Comparison of ENCODE assay signal across 8 cellular contexts in the genomic region with DNA sequence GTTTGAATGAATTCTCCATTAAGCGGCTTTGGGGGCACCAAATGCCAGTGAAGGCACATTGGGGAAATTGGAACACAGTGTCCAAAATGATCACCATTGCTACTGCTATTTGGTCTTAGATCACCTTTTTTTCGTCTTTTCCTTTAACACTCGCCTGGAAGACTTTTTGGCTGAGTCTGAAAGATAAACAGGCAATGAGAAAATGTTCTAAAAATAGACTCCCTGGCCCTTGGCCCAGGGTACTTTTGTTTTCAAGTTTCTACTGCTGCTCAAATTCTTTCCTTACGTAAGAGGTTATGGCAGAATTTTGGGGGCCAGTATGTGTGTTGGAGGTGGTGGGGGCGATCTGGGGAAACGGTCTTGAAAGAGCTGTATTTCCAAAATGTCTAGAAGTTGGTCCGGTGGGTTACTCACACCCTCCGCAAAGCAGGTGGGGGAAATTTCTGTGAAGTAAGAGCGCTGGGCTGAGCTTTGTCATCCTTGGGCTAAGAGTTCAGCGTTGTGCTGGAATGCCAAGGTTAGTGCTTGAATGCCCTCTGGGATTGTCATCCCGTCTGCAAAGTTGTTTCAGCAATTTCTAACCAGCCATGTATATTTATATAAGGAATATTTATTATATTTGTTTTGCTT. TPM values are rescaled to one million over a fixed set of nuclear protein-coding genes. Genes with fewer than 3 reads are reported as not detected.
DNase-seq lines count a peak whose midpoint lies in the region; ATAC-seq and TF ChIP-seq lines count a peak whose summit lies in the region.

No MANE protein-coding gene starts in this region.

- H3K4me1 ChIP-seq in IMR-90 (ENCODE audit: control insufficient read depth, insufficient read depth, low read length) (peaks cover 20% of the 10 kb centered on the region), subcutaneous abdominal adipose tissue (ENCODE audit: control insufficient read depth in 5 of 5, insufficient read depth in 5 of 5, low read length in 5 of 5) (peaks cover 9 to 63% (median 42%) of the 10 kb centered on the region in 5 donors)

- H2BK20ac ChIP-seq in IMR-90 (ENCODE audit: low read depth, low read length), result peak overlapping the region; percentile 73; the same call in 1 of the 2 replicates

- ATAC-seq in IMR-90 (ENCODE audit: low read depth) (no peak), HG03521 (IDR thresholded peaks at IDR 0.05; ENCODE audit: unreplicated experiment) (no peak), GM21825 (IDR thresholded peaks at IDR 0.05; ENCODE audit: unreplicated experiment) (no peak)

- H3K4ac ChIP-seq in IMR-90 (ENCODE audit: low read depth, low read length), result peak overlapping the region; percentile 71

- peak overlapping the region; percentile 85 for H3K4me3 ChIP-seq in AG04449 (ENCODE audit: low read depth, low read length)
- H3K4me3 ChIP-seq in IMR-90 (ENCODE audit: insufficient read depth, low read depth, low read length), result peak overlapping the region; percentile 83
- H3K4me3 ChIP-seq in brain microvascular endothelial cell (ENCODE audit: low read depth, low read length), result peak overlapping the region; percentile 96
- peak overlapping the region; percentile 73 to 95 (median 87) for H3K4me3 ChIP-seq in subcutaneous abdominal adipose tissue (ENCODE audit: low read depth in 1 of 5, low read length in 5 of 5)

- peak overlapping the region; percentile 88 for H3K23ac ChIP-seq in IMR-90 (ENCODE audit: low read depth, low read length)

- WGBS in IMR-90 (ENCODE audit: extremely low coverage in 2 of 2, insufficient read length in 1 of 2), 2 experiments, result 0% methylated on average over 1 of the region's 11 CpGs; no CpG with 5 or more reads in 1 of the 2 experiments

- no TSS peak for BruUV-seq in IMR-90 (replicated peaks; lab: Mats Ljungman, UMichigan)

- peak overlapping the region; percentile 83; the same call in 1 of the 2 replicates for H3K18ac ChIP-seq in IMR-90 (ENCODE audit: low read depth, low read length)

- H4K91ac ChIP-seq in IMR-90 (ENCODE audit: insufficient read depth, low read depth, low read length), result peak overlapping the region; percentile 41; the same call in 1 of the 2 replicates

- peak overlapping the region; percentile 25; the same call in 1 of the 2 replicates for H4K5ac ChIP-seq in IMR-90 (ENCODE audit: low read depth, low read length)

- H4K8ac ChIP-seq in IMR-90 (ENCODE audit: low read depth in 2 of 2, low read length in 2 of 2), result peak overlapping the region; percentile 30 to 84; a peak in 1 of 4 replicates

- no peaks in the 10 kb centered on the region for H3K27me3 ChIP-seq in IMR-90 (ENCODE audit: control insufficient read depth, insufficient read depth, low read length)
- no peaks in the 10 kb centered on the region for H3K27me3 ChIP-seq in brain microvascular endothelial cell (replicated peaks)
- H3K27me3 ChIP-seq in layer of hippocampus (ENCODE audit: control insufficient read depth, insufficient read depth, low read length), result no peaks in the 10 kb centered on the region
- no peaks in the 10 kb centered on the region for H3K27me3 ChIP-seq in subcutaneous abdominal adipose tissue (ENCODE audit: control insufficient read depth in 5 of 5, insufficient read depth in 4 of 5, low read length in 5 of 5)

- dilution Hi-C loops in IMR-90 (cut with HindIII; ENCODE audit: low sequenced_read_pairs, unreplicated experiment), result no loop called here

- H3K56ac ChIP-seq in IMR-90 (ENCODE audit: extremely low read depth, insufficient read depth, low read length), result peak overlapping the region; percentile 52

- peaks cover 6 to 32% of the 10 kb centered on the region in 2 experiments; a peak in 3 of 4 replicates for H3K79me1 ChIP-seq in IMR-90 (ENCODE audit: low read depth in 1 of 2, low read length in 2 of 2)

- intact Hi-C loops in IMR-90 (cut with micrococcal nuclease), result loop anchor here (1.0 to 5.0 kb wide), 2 partner anchors 48 to 452 kb away; no protein-coding TSS in a partner anchor

- DNase-seq in AG04449 (ENCODE audit: low read depth, low spot score) (no peak), IMR-90 (peak; percentile 77), brain microvascular endothelial cell (peak; percentile 66), foreskin melanocyte (no peak)

- H3K4me2 ChIP-seq in IMR-90 (ENCODE audit: low read depth, low read length), result peak overlapping the region; percentile 97

- H3K9me1 ChIP-seq in IMR-90 (ENCODE audit: insufficient read depth, low read length), result peaks cover 18% of the 10 kb centered on the region

- H2BK120ac ChIP-seq in IMR-90 (ENCODE audit: low read depth, low read length), result peak overlapping the region; percentile 100; the same call in 1 of the 2 replicates

- H3K14ac ChIP-seq in IMR-90 (replicated peaks; ENCODE audit: low read depth, low read length), result peak overlapping the region; percentile 35

- peak overlapping the region; percentile 38 for H3K27ac ChIP-seq in IMR-90 (ENCODE audit: insufficient read depth, low read length)
- H3K27ac ChIP-seq in brain microvascular endothelial cell, result peak overlapping the region; percentile 98
- H3K27ac ChIP-seq in layer of hippocampus (ENCODE audit: low read depth, low read length), result peak overlapping the region; percentile 67
- peak overlapping the region; percentile 81 for H3K27ac ChIP-seq in subcutaneous abdominal adipose tissue (ENCODE audit: low read depth, low read length)

- no peak for TF ChIP-seq RAD21 in IMR-90 (IDR thresholded peaks at IDR 0.05; ENCODE audit: low read length)

- H2BK15ac ChIP-seq in IMR-90 (ENCODE audit: low read depth, low read length), result peak overlapping the region; percentile 13; the same call in 1 of the 3 replicates

- peaks cover 24% of the 10 kb centered on the region for H4K20me1 ChIP-seq in IMR-90 (ENCODE audit: insufficient read depth, low read length)

- peak; percentile 71 for TF ChIP-seq POLR2A in IMR-90 (IDR thresholded peaks at IDR 0.05; ENCODE audit: low read depth, low read length)

- TF ChIP-seq CTCF in AG04449 (IDR thresholded peaks at IDR 0.05; ENCODE audit: insufficient read depth, low read length, missing control alignments) (no peak), IMR-90 (conservative IDR thresholded peaks at IDR 0.05; ENCODE audit: low read depth, low read length) (no peak), brain microvascular endothelial cell (IDR thresholded peaks at IDR 0.05; ENCODE audit: low read depth, low read length, missing control alignments) (no peak)

- CTCF ChIA-PET in AG04449 (lab: Yijun Ruan, JAX), result interaction anchor here (0.6 to 7.3 kb wide), 9 partner anchors 10 to 64 kb away, joined by 3 to 108 read pairs (median 17); partner anchors contain the start of gene CFAP58
- CTCF ChIA-PET in IMR-90 (lab: Yijun Ruan, JAX), result interaction anchor here (1.1 kb wide), 1 partner anchor 48 kb away, joined by 3 read pairs; no protein-coding TSS in a partner anchor

- H3K9ac ChIP-seq in IMR-90 (ENCODE audit: low read depth, low read length) (peak overlapping the region; percentile 55; the same call in 1 of the 2 replicates), subcutaneous abdominal adipose tissue (ENCODE audit: low read length in 5 of 5) (peak overlapping the region; percentile 8 to 93 (median 90))

- peak overlapping the region; percentile 78 for H2AFZ ChIP-seq in IMR-90 (replicated peaks; ENCODE audit: low read length, poor library complexity)

- POLR2A ChIA-PET in AG04449 (lab: Yijun Ruan, JAX) (interaction anchor here (0.7 to 2.5 kb wide), 2 partner anchors 10 to 19 kb away, joined by 3 to 18 read pairs; no protein-coding TSS in a partner anchor), IMR-90 (lab: Charles Lee; ENCODE audit: unreplicated experiment) (no interaction called here)

- in situ Hi-C loops in IMR-90 (cut with MboI; ENCODE audit: low sequenced_read_pairs) (no loop called here), brain microvascular endothelial cell (cut with HindIII; ENCODE audit: low pct_ligation_motif_present, low sequenced_read_pairs) (no loop called here)

- H2AK9ac ChIP-seq in IMR-90 (replicated peaks; ENCODE audit: low read depth, low read length, poor library complexity), result peak overlapping the region; percentile 0

- no peaks in the 10 kb centered on the region for H3K9me3 ChIP-seq in IMR-90 (ENCODE audit: control insufficient read depth, insufficient read depth, low read length)
- H3K9me3 ChIP-seq in subcutaneous abdominal adipose tissue (ENCODE audit: control insufficient read depth in 5 of 5, low read length in 5 of 5), result no peaks in the 10 kb centered on the region

- peak overlapping the region; percentile 99 for H2BK5ac ChIP-seq in IMR-90 (ENCODE audit: low read depth, low read length, poor library complexity, severe bottlenecking)

- H3K36me3 ChIP-seq in IMR-90 (ENCODE audit: control insufficient read depth, insufficient read depth, low read length) (0 out of 2 replicates have a peak, but pooled peaks cover 2% of the 10 kb centered on the region), brain microvascular endothelial cell (replicated peaks) (peaks cover 16% of the 10 kb centered on the region), subcutaneous abdominal adipose tissue (ENCODE audit: control insufficient read depth in 5 of 5, insufficient read depth in 5 of 5, low read length in 5 of 5) (no peaks in the 10 kb centered on the region)

- peak overlapping the region; percentile 23 for H2AK5ac ChIP-seq in IMR-90 (ENCODE audit: low read depth, low read length)

TF ChIP-seq in IMR-90, 13 proteins besides CTCF, POLR2A, EP300 and RAD21:
- TF ChIP-seq MAFK (IDR thresholded peaks at IDR 0.05; ENCODE audit: low read depth, low read length), result 0 out of 2 replicates have a peak, but pooled peaks have one; percentile 23
- TF ChIP-seq CEBPB (IDR thresholded peaks at IDR 0.05; ENCODE audit: low read depth, low read length), result peak; percentile 52; the same call in 1 of the 2 replicates
- TF ChIP-seq SMC3 (IDR thresholded peaks at IDR 0.05; ENCODE audit: low read depth, low read length), result no peak
- TF ChIP-seq RCOR1 (IDR thresholded peaks at IDR 0.05; ENCODE audit: insufficient replicate concordance, low read length), result peak; percentile 77

RNA-seq across cellular contexts. Expression of gene ITPRIP, which starts 1.3 kb away (rescaled TPM):
- 7.2 and 7.5 TPM in 2 replicates for total RNA-seq in IMR-90 (2012; rRNA removed)
- polyA plus RNA-seq in IMR-90 (2012; rRNA removed), result 31.9 and 38.1 TPM in 2 replicates
- 24.7 and 46.9 TPM in 2 replicates for polyA plus RNA-seq in IMR-90 (2012; cell fraction: cytosol; rRNA removed)
- polyA plus RNA-seq in IMR-90 (2012; cell fraction: nucleus; rRNA removed; ENCODE audit: low replicate concordance), result 64.8 and 65.2 TPM in 2 replicates

RNA-seq across cellular contexts. Expression of gene CFAP58, which starts 14.0 kb away (rescaled TPM):
- total RNA-seq in IMR-90 (2012; rRNA removed), result 0.36 and 0.83 TPM in 2 replicates
- polyA plus RNA-seq in IMR-90 (2012; rRNA removed), result 0.57 and 0.72 TPM in 2 replicates
- polyA plus RNA-seq in IMR-90 (2012; cell fraction: cytosol; rRNA removed), result 0.03 and 0.09 TPM in 2 replicates
- polyA plus RNA-seq in IMR-90 (2012; cell fraction: nucleus; rRNA removed; ENCODE audit: low replicate concordance), result 0.14 and 1.3 TPM in 2 replicates

Comparison
In these comparisons a context has a peak if more than half of its experiments do, and no peak if none do; other contexts are left out.
1. DNase-seq: peak in IMR-90 (single experiment) and brain microvascular endothelial cell (single experiment); none in AG04449 (single experiment) and foreskin melanocyte (single experiment).
2. H3K27ac ChIP-seq: peak in every context shown above with its lines; median percentile 98 in brain microvascular endothelial cell; 81 in subcutaneous abdominal adipose tissue; 67 in layer of hippocampus; 38 in IMR-90.
3. Peak in every context shown above with its lines, with median percentiles within 50 percentile points of each other: H3K4me3 ChIP-seq.